Comparison of ENCODE assay signal across 1 cellular context in genomic region chr11:11814614-11815452, GRCh38.
TF ChIP-seq lines count a peak whose summit lies in the region.

No MANE protein-coding gene starts in this region.

TF ChIP-seq in K562, 482 proteins besides CTCF, POLR2A, EP300 and RAD21 (continued from another document and continues in another):
- TF ChIP-seq FOS (IDR thresholded peaks at IDR 0.05; ENCODE audit: extremely low read depth, insufficient read length) (no peak), JUND (IDR thresholded peaks at IDR 0.05; ENCODE audit: borderline replicate concordance, low read depth, low read length) (peak; percentile 56), JUND (tag; IDR thresholded peaks at IDR 0.05; ENCODE audit: borderline replicate concordance, low read depth, low read length) (peak; percentile 58; the same call in 1 of the 3 replicates), ZNF133 (CRISPR knock-in tag; IDR thresholded peaks at IDR 0.05) (no peak), ZNF140 (CRISPR knock-in tag; IDR thresholded peaks at IDR 0.05) (no peak), ETV5 (CRISPR knock-in tag; IDR thresholded peaks at IDR 0.05; ENCODE audit: low read depth) (no peak), CEBPZ (IDR thresholded peaks at IDR 0.05; ENCODE audit: borderline replicate concordance, low read depth, low read length) (no peak), ZNF830 (CRISPR knock-in tag; IDR thresholded peaks at IDR 0.05) (no peak), HOMEZ (CRISPR knock-in tag; IDR thresholded peaks at IDR 0.05) (no peak), ZBTB1 (CRISPR knock-in tag; IDR thresholded peaks at IDR 0.05; ENCODE audit: borderline replicate concordance, low read depth) (no peak), NR2C1 (IDR thresholded peaks at IDR 0.05) (no peak), NR2C1 (tag; IDR thresholded peaks at IDR 0.05) (peak; percentile 30; the same call in 1 of the 2 replicates), ZNF551 (CRISPR knock-in tag; IDR thresholded peaks at IDR 0.05) (no peak), PRPF4 (IDR thresholded peaks at IDR 0.05; ENCODE audit: insufficient read depth, low read depth, low read length, poor library complexity, severe bottlenecking) (no peak), MED1 (CRISPR knock-in tag; IDR thresholded peaks at IDR 0.05; ENCODE audit: borderline replicate concordance) (no peak), E2F6 (IDR thresholded peaks at IDR 0.05; ENCODE audit: borderline replicate concordance in 1 of 2, extremely low read depth in 1 of 2, insufficient read depth in 1 of 2, insufficient read length in 1 of 2, low read depth in 1 of 2, low read length in 1 of 2, poor library complexity in 1 of 2, severe bottlenecking in 1 of 2) (peak; percentile 14 to 43), SAFB2 (IDR thresholded peaks at IDR 0.05; ENCODE audit: borderline replicate concordance, low read depth, low read length, severe bottlenecking) (no peak), ATF7 (IDR thresholded peaks at IDR 0.05) (peak; percentile 78), PHTF2 (CRISPR knock-in tag; IDR thresholded peaks at IDR 0.05) (no peak), TAF7 (tag; IDR thresholded peaks at IDR 0.05) (no peak), DMBX1 (CRISPR knock-in tag; IDR thresholded peaks at IDR 0.05; ENCODE audit: borderline replicate concordance) (0 out of 2 replicates have a peak, but pooled peaks have one; percentile 41), SMARCE1 (IDR thresholded peaks at IDR 0.05) (0 out of 2 replicates have a peak, but pooled peaks have one; percentile 32), HNRNPUL1 (IDR thresholded peaks at IDR 0.05; ENCODE audit: low read length) (no peak), RFX5 (IDR thresholded peaks at IDR 0.05; ENCODE audit: low read depth, low read length) (no peak), LARP7 (IDR thresholded peaks at IDR 0.05) (no peak), POLR2B (IDR thresholded peaks at IDR 0.05; ENCODE audit: low read depth, partially characterized antibody) (no peak), MLX (CRISPR knock-in tag; conservative IDR thresholded peaks at IDR 0.05) (no peak), L3MBTL2 (IDR thresholded peaks at IDR 0.05) (peak; percentile 83), ZNF217 (CRISPR knock-in tag; IDR thresholded peaks at IDR 0.05) (no peak), KDM2B (CRISPR knock-in tag; IDR thresholded peaks at IDR 0.05) (no peak), ZNF695 (CRISPR knock-in tag; IDR thresholded peaks at IDR 0.05) (no peak), TAF15 (IDR thresholded peaks at IDR 0.05; ENCODE audit: low read depth, low read length) (no peak), CAMTA2 (CRISPR knock-in tag; conservative IDR thresholded peaks at IDR 0.05) (no peak), HNRNPH1 (optimal IDR thresholded peaks at IDR 0.05; ENCODE audit: low read depth, low read length) (no peak), ATF1 (CRISPR knock-in tag; IDR thresholded peaks at IDR 0.05) (no peak), ATF1 (tag; IDR thresholded peaks at IDR 0.05) (0 out of 2 replicates have a peak, but pooled peaks have one; percentile 38), VEZF1 (CRISPR knock-in tag; IDR thresholded peaks at IDR 0.05) (no peak), HBP1 (CRISPR knock-in tag; IDR thresholded peaks at IDR 0.05) (no peak), ZNF780A (CRISPR knock-in tag; IDR thresholded peaks at IDR 0.05) (no peak), RREB1 (CRISPR knock-in tag; IDR thresholded peaks at IDR 0.05) (no peak), NCOA1 (IDR thresholded peaks at IDR 0.05; ENCODE audit: low read depth) (no peak), ARID1B (IDR thresholded peaks at IDR 0.05) (peak; percentile 18; the same call in 1 of the 2 replicates), DEAF1 (CRISPR knock-in tag; IDR thresholded peaks at IDR 0.05) (no peak), ZNF124 (CRISPR knock-in tag; IDR thresholded peaks at IDR 0.05) (no peak), MBD1 (CRISPR knock-in tag; IDR thresholded peaks at IDR 0.05) (no peak), ESRRA (IDR thresholded peaks at IDR 0.05; ENCODE audit: borderline replicate concordance, low read depth) (peak; percentile 82)
